In genomic region chr5:150694638-150695037, GRCh38 we compare ENCODE assay signal across 25 cellular contexts. TPM values are rescaled to one million over a fixed set of nuclear protein-coding genes. Genes with fewer than 3 reads are reported as not detected.
A peak's percentile ranks its signal among the peaks of the same experiment; 100 is the strongest.
DNase-seq lines count a peak whose midpoint lies in the region; ATAC-seq, FAIRE-seq and TF ChIP-seq lines count a peak whose summit lies in the region.
"Had no signal": no experiment of that assay in that cellular context is flagged by ENCODE, and none has a peak within 500 bp of the region (broad histone marks: within the 10 kb centered on the region; RNA-seq: fewer than 3 reads in every experiment).

No MANE protein-coding gene starts in this region.

- H3K9me3 ChIP-seq in fibroblast of lung (ENCODE audit: control insufficient read depth, insufficient read depth, low read depth, low read length) (no peaks in the 10 kb centered on the region), SJCRH30 (replicated peaks) (no peaks in the 10 kb centered on the region)
- H3K9me3 ChIP-seq: gastroesophageal sphincter, tibial artery had no signal

- H3K4me3 Mint-ChIP-seq in activated naive CD4-positive, alpha-beta T cell treated with anti-CD3 and anti-CD28 coated beads, Interleukin-2, amount 50 U/mL, for 24 hours, result no peak overlapping the region
- no peak overlapping the region for H3K4me3 Mint-ChIP-seq in activated naive CD4-positive, alpha-beta T cell treated with anti-CD3 and anti-CD28 coated beads, Interleukin-2, amount 10 ng/mL, durations not matched to agents 7 days and 5 days
- no peak overlapping the region for H3K4me3 Mint-ChIP-seq in stimulated activated effector memory CD8-positive, alpha-beta T cell treated with anti-CD3 and anti-CD28 coated beads, Interleukin-12 subunit alpha, Interleukin-12 subunit beta, amount 100 ng/mL, for 72 hours
- H3K4me3 Mint-ChIP-seq: activated CD8-positive, alpha-beta memory T cell treated with anti-CD3 and anti-CD28 coated beads, Interleukin-2, amount 10 ng/mL, durations not matched to agents 7 days and 5 days; CD14-positive monocyte; IgD-negative memory B cell had no signal

- no peak overlapping the region for H3K27ac ChIP-seq in fibroblast of lung (ENCODE audit: insufficient read depth, low read length)
- no peak overlapping the region for H3K27ac ChIP-seq in SJCRH30
- H3K27ac ChIP-seq: gastroesophageal sphincter, tibial artery had no signal

- no peaks in the 10 kb centered on the region for H3K4me1 ChIP-seq in fibroblast of lung (ENCODE audit: control insufficient read depth, extremely low read depth, insufficient read depth, low read length)
- H3K4me1 ChIP-seq in SJCRH30, result no peaks in the 10 kb centered on the region

- CTCF ChIA-PET in activated naive CD4-positive, alpha-beta T cell treated with anti-CD3 and anti-CD28 coated beads, Interleukin-2, amount 10 ng/mL, durations not matched to agents 7 days and 5 days (lab: Charles Lee), result no interaction called here

- no peak overlapping the region for H3K9ac ChIP-seq in fibroblast of lung (ENCODE audit: insufficient read depth, low read length)

- no peaks in the 10 kb centered on the region for H4K20me1 ChIP-seq in fibroblast of lung (ENCODE audit: control insufficient read depth, extremely low read depth, insufficient read depth, low read length)

- TF ChIP-seq POLR2A in GM12892 (IDR thresholded peaks at IDR 0.05; ENCODE audit: low read depth, low read length), result no peak

- DNase-seq in activated naive CD4-positive, alpha-beta T cell treated with anti-CD3 and anti-CD28 coated beads, Interleukin-2, amount 10 ng/mL, durations not matched to agents 7 days and 5 days, result no peak
- DNase-seq in fibroblast of lung (ENCODE audit: low read depth in 2 of 2) (peak; percentile 60 to 85), GM13976 (ENCODE audit: low spot score) (no peak), GM12892 (ENCODE audit: insufficient read length) (no peak), SJCRH30 (no peak)
- no peak for DNase-seq in stimulated activated effector memory CD8-positive, alpha-beta T cell treated with anti-CD3 and anti-CD28 coated beads, Interleukin-12 subunit alpha, Interleukin-12 subunit beta, amount 100 ng/mL, for 72 hours (ENCODE audit: low spot score in 2 of 2)
- DNase-seq: activated CD4-positive, alpha-beta T cell treated with anti-CD3 and anti-CD28 coated beads for 1 hour; activated CD8-positive, alpha-beta memory T cell treated with anti-CD3 and anti-CD28 coated beads, Interleukin-2, amount 10 ng/mL, durations not matched to agents 7 days and 5 days; activated effector memory CD4-positive, alpha-beta T cell treated with Interleukin-2 at 50 U/mL for 16 hours; DMS53; left ventricle myocardium superior; NCI-H2029; NCI-H524; nucleus accumbens; right cardiac atrium; stimulated activated naive CD4-positive, alpha-beta T cell treated with Interleukin-2 at 50 U/mL for 16 hours; tibial artery had no signal

- peak; percentile 86 for ATAC-seq in SK-N-SH treated with all-trans-retinoic acid at 6 μM for 48 hours
- ATAC-seq in stimulated activated effector memory CD8-positive, alpha-beta T cell treated with anti-CD3 and anti-CD28 coated beads, Interleukin-12 subunit alpha, Interleukin-12 subunit beta, amount 100 ng/mL, for 72 hours, result no peak
- ATAC-seq: activated CD8-positive, alpha-beta memory T cell treated with anti-CD3 and anti-CD28 coated beads, Interleukin-2, amount 10 ng/mL, durations not matched to agents 7 days and 5 days; gastroesophageal sphincter; left ventricle myocardium superior; right cardiac atrium had no signal

- in situ Hi-C loops in GM13976 (cut with MboI; ENCODE audit: low sequenced_read_pairs, unreplicated experiment), result no loop called here

- H3K79me2 ChIP-seq in fibroblast of lung (ENCODE audit: control insufficient read depth, insufficient read depth, low read length), result peaks cover 6% of the 10 kb centered on the region

- TF ChIP-seq CTCF in fibroblast of lung (conservative IDR thresholded peaks at IDR 0.05 in 1 of 2, IDR thresholded peaks at IDR 0.05 in 1 of 2; ENCODE audit: low read depth in 1 of 2, low read length in 2 of 2) (no peak), GM13976 (IDR thresholded peaks at IDR 0.05; ENCODE audit: borderline replicate concordance, control extremely low read depth, extremely low read depth, insufficient read depth, missing control alignments) (no peak)

- H3K36me3 ChIP-seq in fibroblast of lung (ENCODE audit: control insufficient read depth, insufficient read depth, low read length) (peaks cover 14% of the 10 kb centered on the region), SJCRH30 (peaks cover 81% of the 10 kb centered on the region)

- no peak overlapping the region for H3K4me3 ChIP-seq in fibroblast of lung (replicated peaks in 1 of 4; ENCODE audit: control extremely low read depth in 1 of 4, insufficient read depth in 1 of 4, low read depth in 3 of 4, low read length in 4 of 4)
- no peak overlapping the region for H3K4me3 ChIP-seq in SJCRH30
- H3K4me3 ChIP-seq: gastroesophageal sphincter, tibial artery had no signal

- H2AFZ ChIP-seq in fibroblast of lung (ENCODE audit: low read length), result no peak overlapping the region

- no peaks in the 10 kb centered on the region for H3K27me3 ChIP-seq in fibroblast of lung (ENCODE audit: control insufficient read depth, insufficient read depth, low read length)
- no peaks in the 10 kb centered on the region for H3K27me3 ChIP-seq in SJCRH30
- H3K27me3 ChIP-seq: gastroesophageal sphincter, tibial artery had no signal

- peaks cover 3% of the 10 kb centered on the region for H3K4me1 Mint-ChIP-seq in activated naive CD4-positive, alpha-beta T cell treated with anti-CD3 and anti-CD28 coated beads, Interleukin-2, amount 50 U/mL, for 24 hours
- H3K4me1 Mint-ChIP-seq in activated naive CD4-positive, alpha-beta T cell treated with anti-CD3 and anti-CD28 coated beads, Interleukin-2, amount 10 ng/mL, durations not matched to agents 7 days and 5 days, result peaks cover 2% of the 10 kb centered on the region
- H3K4me1 Mint-ChIP-seq in stimulated activated effector memory CD8-positive, alpha-beta T cell treated with anti-CD3 and anti-CD28 coated beads, Interleukin-12 subunit alpha, Interleukin-12 subunit beta, amount 100 ng/mL, for 72 hours, result no peaks in the 10 kb centered on the region

- peak overlapping the region; percentile 51 for H3K27ac Mint-ChIP-seq in activated naive CD4-positive, alpha-beta T cell treated with anti-CD3 and anti-CD28 coated beads, Interleukin-2, amount 50 U/mL, for 24 hours
- H3K27ac Mint-ChIP-seq in activated naive CD4-positive, alpha-beta T cell treated with anti-CD3 and anti-CD28 coated beads, Interleukin-2, amount 10 ng/mL, durations not matched to agents 7 days and 5 days, result no peak overlapping the region
- peak overlapping the region; percentile 40 for H3K27ac Mint-ChIP-seq in stimulated activated effector memory CD8-positive, alpha-beta T cell treated with anti-CD3 and anti-CD28 coated beads, Interleukin-12 subunit alpha, Interleukin-12 subunit beta, amount 100 ng/mL, for 72 hours
- H3K27ac Mint-ChIP-seq: activated CD8-positive, alpha-beta memory T cell treated with anti-CD3 and anti-CD28 coated beads, Interleukin-2, amount 10 ng/mL, durations not matched to agents 7 days and 5 days; CD14-positive monocyte; IgD-negative memory B cell had no signal

- no peaks in the 10 kb centered on the region for H3K9me3 Mint-ChIP-seq in activated naive CD4-positive, alpha-beta T cell treated with anti-CD3 and anti-CD28 coated beads, Interleukin-2, amount 50 U/mL, for 24 hours
- H3K9me3 Mint-ChIP-seq in activated naive CD4-positive, alpha-beta T cell treated with anti-CD3 and anti-CD28 coated beads, Interleukin-2, amount 10 ng/mL, durations not matched to agents 7 days and 5 days, result no peaks in the 10 kb centered on the region
- H3K9me3 Mint-ChIP-seq in stimulated activated effector memory CD8-positive, alpha-beta T cell treated with anti-CD3 and anti-CD28 coated beads, Interleukin-12 subunit alpha, Interleukin-12 subunit beta, amount 100 ng/mL, for 72 hours, result no peaks in the 10 kb centered on the region
- H3K9me3 Mint-ChIP-seq: CD14-positive monocyte, IgD-negative memory B cell had no signal

- H3K36me3 Mint-ChIP-seq in activated naive CD4-positive, alpha-beta T cell treated with anti-CD3 and anti-CD28 coated beads, Interleukin-2, amount 50 U/mL, for 24 hours, result peaks cover 21% of the 10 kb centered on the region
- peaks cover 69% of the 10 kb centered on the region for H3K36me3 Mint-ChIP-seq in activated naive CD4-positive, alpha-beta T cell treated with anti-CD3 and anti-CD28 coated beads, Interleukin-2, amount 10 ng/mL, durations not matched to agents 7 days and 5 days
- H3K36me3 Mint-ChIP-seq in stimulated activated effector memory CD8-positive, alpha-beta T cell treated with anti-CD3 and anti-CD28 coated beads, Interleukin-12 subunit alpha, Interleukin-12 subunit beta, amount 100 ng/mL, for 72 hours, result peaks cover 96% of the 10 kb centered on the region

- no peak overlapping the region for H3K4me2 ChIP-seq in fibroblast of lung (ENCODE audit: extremely low read depth, insufficient read depth, low read length)

- no peak for FAIRE-seq in GM12892 (lab: Jason Lieb, UNC)
- FAIRE-seq: endometrium, GM18507, H1 had no signal

- H3K27me3 Mint-ChIP-seq in activated naive CD4-positive, alpha-beta T cell treated with anti-CD3 and anti-CD28 coated beads, Interleukin-2, amount 50 U/mL, for 24 hours, result no peaks in the 10 kb centered on the region
- no peaks in the 10 kb centered on the region for H3K27me3 Mint-ChIP-seq in activated naive CD4-positive, alpha-beta T cell treated with anti-CD3 and anti-CD28 coated beads, Interleukin-2, amount 10 ng/mL, durations not matched to agents 7 days and 5 days
- H3K27me3 Mint-ChIP-seq: activated CD8-positive, alpha-beta memory T cell treated with anti-CD3 and anti-CD28 coated beads, Interleukin-2, amount 10 ng/mL, durations not matched to agents 7 days and 5 days; IgD-negative memory B cell had no signal

TF ChIP-seq in SK-N-SH treated with all-trans-retinoic acid at 6 μM for 48 hours, 23 proteins besides CTCF, POLR2A, EP300 and RAD21 (continues in another document):
- no peak for TF ChIP-seq ZC3H10 (CRISPR knock-in tag; IDR thresholded peaks at IDR 0.05)

RNA-seq across cellular contexts. Expression of gene RBM22, which starts 6.2 kb away (rescaled TPM):
- total RNA-seq in fibroblast of lung, result 14.1 and 15.4 TPM in 2 replicates
- 36.7 and 51.5 TPM in 2 replicates for polyA plus RNA-seq in fibroblast of lung
- polyA plus RNA-seq in fibroblast of lung (2012), result 22.6 and 26.7 TPM in 2 replicates
- 11.7 and 13.3 TPM in 2 replicates for polyA minus RNA-seq in fibroblast of lung (ENCODE audit: low replicate concordance)
- 36.5 TPM for polyA plus RNA-seq in GM12892 (2012; ENCODE audit: missing spikeins)
- total RNA-seq in SJCRH30 (2014; rRNA removed; shearing (Covaris generic)), result 50.5 and 55.2 TPM in 2 replicates

RNA-seq across cellular contexts. Expression of gene MYOZ3, which starts 33.6 kb away (rescaled TPM):
- 0.33 and 0.77 TPM in 2 replicates for total RNA-seq in fibroblast of lung
- 0.14 and 0.26 TPM in 2 replicates for polyA plus RNA-seq in fibroblast of lung
- polyA plus RNA-seq in fibroblast of lung (2012), result 0.14 and 0.17 TPM in 2 replicates
- polyA minus RNA-seq in fibroblast of lung (ENCODE audit: low replicate concordance), result 2.4 TPM in 1 of 2 replicates, not detected in the other
- 0.38 TPM for polyA plus RNA-seq in GM12892 (2012; ENCODE audit: missing spikeins)
- 0.02 TPM in 1 of 2 replicates, not detected in the other for total RNA-seq in SJCRH30 (2014; rRNA removed; shearing (Covaris generic))
- total RNA-seq: activated CD8-positive, alpha-beta memory T cell treated with anti-CD3 and anti-CD28 coated beads, Interleukin-2, amount 10 ng/mL, durations not matched to agents 7 days and 5 days had no signal
- polyA plus RNA-seq: CD14-positive monocyte, IgD-negative memory B cell had no signal

RNA-seq across cellular contexts. Expression of gene SYNPO, which starts 54.2 kb away (rescaled TPM):
- 5.6 and 6.6 TPM in 2 replicates for total RNA-seq in fibroblast of lung
- polyA plus RNA-seq in fibroblast of lung, result 9.8 and 10.5 TPM in 2 replicates
- polyA plus RNA-seq in fibroblast of lung (2012), result 25.0 and 50.9 TPM in 2 replicates
- polyA minus RNA-seq in fibroblast of lung (ENCODE audit: low replicate concordance), result 115 and 181 TPM in 2 replicates
- 18.8 TPM for polyA plus RNA-seq in GM12892 (2012; ENCODE audit: missing spikeins)
- 2.3 and 3.2 TPM in 2 replicates for total RNA-seq in SJCRH30 (2014; rRNA removed; shearing (Covaris generic))
- polyA plus RNA-seq: CD14-positive monocyte had no signal

Comparison
In these comparisons a context has a peak if more than half of its experiments do, and no peak if none do; other contexts are left out.
1. DNase-seq: peak in fibroblast of lung (2 of 2); none in activated naive CD4-positive, alpha-beta T cell treated with anti-CD3 and anti-CD28 coated beads, Interleukin-2, amount 10 ng/mL, durations not matched to agents 7 days and 5 days (single experiment), stimulated activated effector memory CD8-positive, alpha-beta T cell treated with anti-CD3 and anti-CD28 coated beads, Interleukin-12 subunit alpha, Interleukin-12 subunit beta, amount 100 ng/mL, for 72 hours (0 of 2), GM13976 (single experiment), GM12892 (single experiment) and SJCRH30 (0 of 2).